8 cellular contexts compared by ENCODE assay signal in the genomic region with DNA sequence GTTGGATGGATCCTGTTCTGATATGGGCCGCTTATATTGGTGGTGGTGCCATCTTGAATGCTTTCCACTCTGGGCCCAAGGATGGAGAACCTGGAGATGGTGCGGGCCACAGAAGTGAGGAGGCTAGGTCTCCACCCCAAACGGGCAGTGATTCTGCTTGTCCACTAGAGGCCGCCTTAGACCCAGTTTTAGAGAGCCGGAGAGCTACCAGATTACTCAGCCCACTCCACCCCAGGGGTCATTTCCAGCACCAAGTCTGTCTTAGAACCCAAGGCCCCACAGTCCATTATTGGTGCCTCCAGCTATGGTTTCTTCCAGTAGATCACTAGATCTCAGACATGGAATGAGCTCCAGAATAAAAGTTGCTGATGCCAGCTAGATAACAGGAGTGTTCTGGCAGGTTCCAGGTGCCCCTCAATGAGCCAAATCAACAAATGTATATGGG. TPM values are rescaled to one million over a fixed set of nuclear protein-coding genes. Genes with fewer than 3 reads are reported as not detected.
DNase-seq lines count a peak whose midpoint lies in the region; ATAC-seq and TF ChIP-seq lines count a peak whose summit lies in the region.

No MANE protein-coding gene starts in this region.

- TF ChIP-seq CTCF in endodermal cell (conservative IDR thresholded peaks at IDR 0.05) = peak; percentile 91
- TF ChIP-seq CTCF in mucosa of descending colon (IDR thresholded peaks at IDR 0.05) = peak; percentile 60

- H3K9me3 ChIP-seq in endodermal cell (ENCODE audit: control insufficient read depth, low read length) = no peaks in the 10 kb centered on the region
- H3K9me3 ChIP-seq in mucosa of descending colon = no peaks in the 10 kb centered on the region

- intact Hi-C loops in mucosa of descending colon (cut with DNase I, micrococcal nuclease) = loop anchor here in 1 of 2 donors (5.0 kb wide), 2 partner anchors 56 to 196 kb away; no protein-coding TSS in a partner anchor

- 0 to 11% methylated on average over 1 to 5 of the region's 5 CpGs for WGBS in endodermal cell (ENCODE audit: insufficient coverage in 1 of 2, insufficient read length in 1 of 2), 2 experiments

- ATAC-seq in HG02885 (IDR thresholded peaks at IDR 0.05; ENCODE audit: poor library complexity, unreplicated experiment) (peak; percentile 71), mucosa of descending colon (peak; percentile 88)

- no peaks in the 10 kb centered on the region for H3K27me3 ChIP-seq in endodermal cell (ENCODE audit: control insufficient read depth, insufficient read depth, low read length, poor library complexity, severe bottlenecking)

- H3K36me3 ChIP-seq in endodermal cell (ENCODE audit: control insufficient read depth, insufficient read depth, low read length) (no peaks in the 10 kb centered on the region), mucosa of descending colon (ENCODE audit: low read depth) (no peaks in the 10 kb centered on the region)

- H3K27ac Mint-ChIP-seq in endodermal cell = no peak overlapping the region

- no peaks in the 10 kb centered on the region for H3K27me3 Mint-ChIP-seq in endodermal cell (ENCODE audit: insufficient read depth)

- no peak overlapping the region for H3K4me3 ChIP-seq in endodermal cell (ENCODE audit: low read length)
- H3K4me3 ChIP-seq in mucosa of descending colon = no peak overlapping the region

- H3K9ac ChIP-seq in endodermal cell (ENCODE audit: extremely low read depth, low read length, poor library complexity, severe bottlenecking) = no peak overlapping the region

- H3K9me3 Mint-ChIP-seq in endodermal cell = no peaks in the 10 kb centered on the region

- H3K4me1 ChIP-seq in endodermal cell (ENCODE audit: control insufficient read depth, insufficient read depth, low read length) (peaks cover 12% of the 10 kb centered on the region), mucosa of descending colon (ENCODE audit: low read depth) (peaks cover 4% of the 10 kb centered on the region)

- peak; percentile 18 for DNase-seq in NCI-H187 treated with DMSO at 0.1 percent for 48 hours (lab: John Stamatoyannopoulos, UW)
- no peak for DNase-seq in NCI-H187 (lab: John Stamatoyannopoulos, UW)
- DNase-seq in NCI-H82 (lab: John Stamatoyannopoulos, UW) = peak; percentile 79
- DNase-seq in activated CD8-positive, alpha-beta memory T cell treated with anti-CD3 and anti-CD28 coated beads for 1 hour (ENCODE audit: extremely low read depth in 1 of 2, low read depth in 1 of 2) = peak; percentile 25 to 31
- peak; percentile 93 for DNase-seq in endodermal cell
- peak in 2 of 3 donors; percentile 59 to 74 for DNase-seq in mucosa of descending colon
- DNase-seq in stimulated activated CD8-positive, alpha-beta memory T cell treated with anti-CD3 and anti-CD28 coated beads, Interleukin-4, amount 100 ng/mL, for 24 hours (ENCODE audit: low read depth) = peak; percentile 39

- no peak overlapping the region for H3K27ac ChIP-seq in endodermal cell (ENCODE audit: low read depth, low read length)

- H3K4me1 Mint-ChIP-seq in endodermal cell = peaks cover 12% of the 10 kb centered on the region

- H3K36me3 Mint-ChIP-seq in endodermal cell (ENCODE audit: low read depth) = no peaks in the 10 kb centered on the region

- H3K4me3 Mint-ChIP-seq in endodermal cell = no peak overlapping the region

RNA-seq across cellular contexts. Expression of gene CAMK2G, which starts 11.8 kb away (rescaled TPM):
- total RNA-seq in endodermal cell (10 to 100 TPM; 20.9 to 21.7 TPM), mucosa of descending colon (100 to 1,000 TPM in 1 of 3 donors, 10 to 100 TPM in 2; 53.5 to 141 (median 57.2) TPM)
- polyA plus RNA-seq in endodermal cell (2013, experiment 1 of 2) = 29.8 TPM
- polyA plus RNA-seq in endodermal cell (2013, experiment 2 of 2) = 25.8 TPM

RNA-seq across cellular contexts. Expression of gene PLAU, which starts 24.8 kb away (rescaled TPM):
- total RNA-seq in endodermal cell = 1 to 10 TPM; 2.7 to 3.3 TPM
- 10.5 TPM for polyA plus RNA-seq in endodermal cell (2013, experiment 1 of 2)
- 14.2 TPM for polyA plus RNA-seq in endodermal cell (2013, experiment 2 of 2)
- total RNA-seq in mucosa of descending colon = 10 to 100 TPM in 1 of 3 donors, 1 to 10 TPM in 2; 4.6 to 10.3 (median 5.8) TPM

Comparison
In these comparisons a context has a peak if more than half of its experiments do, and no peak if none do; other contexts are left out.
1. DNase-seq: peak in NCI-H187 treated with DMSO at 0.1 percent for 48 hours (single experiment), NCI-H82 (single experiment), activated CD8-positive, alpha-beta memory T cell treated with anti-CD3 and anti-CD28 coated beads for 1 hour (2 of 2), endodermal cell (single experiment), mucosa of descending colon (2 of 3) and stimulated activated CD8-positive, alpha-beta memory T cell treated with anti-CD3 and anti-CD28 coated beads, Interleukin-4, amount 100 ng/mL, for 24 hours (single experiment); none in NCI-H187 (0 of 2).